In genomic region chr12:26188132-26188531, GRCh38 we compare ENCODE assay signal across 15 cellular contexts. TPM values are rescaled to one million over a fixed set of nuclear protein-coding genes. Genes with fewer than 3 reads are reported as not detected.
DNase-seq lines count a peak whose midpoint lies in the region; ATAC-seq, FAIRE-seq and TF ChIP-seq lines count a peak whose summit lies in the region.
"Had no signal": no experiment of that assay in that cellular context is flagged by ENCODE, and none has a peak within 500 bp of the region (broad histone marks: within the 10 kb centered on the region; RNA-seq: fewer than 3 reads in every experiment).

No MANE protein-coding gene starts in this region.

- peaks cover 0 to 6% of the 10 kb centered on the region in 2 experiments; a peak in 1 of 4 replicates for H3K4me1 ChIP-seq in HCT116 (ENCODE audit: control insufficient read depth in 1 of 2, insufficient read depth in 2 of 2, low read length in 2 of 2)
- peaks cover 36% of the 10 kb centered on the region for H3K4me1 ChIP-seq in keratinocyte (ENCODE audit: control insufficient read depth, extremely low read depth, insufficient read depth, low read length)
- no peaks in the 10 kb centered on the region for H3K4me1 ChIP-seq in effector memory CD4-positive, alpha-beta T cell (ENCODE audit: control insufficient read depth, insufficient read depth, low read length, poor library complexity, severe bottlenecking)

- no peaks in the 10 kb centered on the region for H3K9me3 ChIP-seq in HCT116 (ENCODE audit: control insufficient read depth in 1 of 2, insufficient read depth in 1 of 2, low read depth in 1 of 2, low read length in 2 of 2)
- no peaks in the 10 kb centered on the region for H3K9me3 ChIP-seq in keratinocyte (ENCODE audit: control insufficient read depth, low read depth, low read length)
- H3K9me3 ChIP-seq in effector memory CD4-positive, alpha-beta T cell (ENCODE audit: control insufficient read depth, low read length) = no peaks in the 10 kb centered on the region
- H3K9me3 ChIP-seq: neutrophil had no signal

- no TSS peak for BruUV-seq in HCT116 (replicated peaks; lab: Mats Ljungman, UMichigan)

- dilution Hi-C loops in keratinocyte (cut with MboI; ENCODE audit: extremely low pct_ligation_motif_present, low sequenced_read_pairs) = no loop called here

- H3K9me2 ChIP-seq in HCT116 (ENCODE audit: insufficient read depth) = no peaks in the 10 kb centered on the region

- H2AFZ ChIP-seq in HCT116 (ENCODE audit: low read depth, low read length, poor library complexity, severe bottlenecking) (peak overlapping the region; percentile 56), keratinocyte (ENCODE audit: control insufficient read depth, low read length) (no peak overlapping the region)

- H3K4me3 ChIP-seq in HCT116 (replicated peaks in 1 of 2; ENCODE audit: low read depth in 1 of 2, low read length in 2 of 2) = no peak overlapping the region
- H3K4me3 ChIP-seq in astrocyte of the cerebellum (ENCODE audit: low read depth, low read length) = no peak overlapping the region
- no peak overlapping the region for H3K4me3 ChIP-seq in keratinocyte (ENCODE audit: control insufficient read depth in 2 of 3, extremely low read depth in 1 of 3, insufficient read depth in 2 of 3, low read depth in 1 of 3, low read length in 3 of 3)
- H3K4me3 ChIP-seq in dorsolateral prefrontal cortex = no peak overlapping the region
- H3K4me3 ChIP-seq in effector memory CD4-positive, alpha-beta T cell (ENCODE audit: insufficient read depth, low read depth, low read length, poor library complexity, severe bottlenecking) = no peak overlapping the region

- H4K20me1 ChIP-seq in HCT116 (ENCODE audit: insufficient read depth) (no peaks in the 10 kb centered on the region), keratinocyte (ENCODE audit: control insufficient read depth, extremely low read depth, insufficient read depth, low read length) (no peaks in the 10 kb centered on the region)

- CTCF ChIA-PET in HCT116 (lab: Charles Lee) = no interaction called here

- no peak overlapping the region for H3K27ac ChIP-seq in HCT116 (ENCODE audit: low read depth, low read length)
- H3K27ac ChIP-seq in keratinocyte (ENCODE audit: control insufficient read depth, insufficient read depth, low read length) = no peak overlapping the region
- H3K27ac ChIP-seq in dorsolateral prefrontal cortex = no peak overlapping the region
- no peak overlapping the region for H3K27ac ChIP-seq in effector memory CD4-positive, alpha-beta T cell (ENCODE audit: insufficient read depth, low read length, poor library complexity, severe bottlenecking)
- H3K27ac ChIP-seq: neutrophil had no signal

- RAD21 ChIA-PET in HCT116 (lab: Charles Lee; ENCODE audit: low non-redundant PET in 1 of 2, low total read pairs in 2 of 2, uncharacterized antibody in 2 of 2, unreplicated experiment in 2 of 2) = no interaction called here

- H3K9me1 ChIP-seq in keratinocyte (ENCODE audit: control insufficient read depth, extremely low read depth, insufficient read depth, low read length) = no peaks in the 10 kb centered on the region

- TF ChIP-seq CTCF in HCT116 (IDR thresholded peaks at IDR 0.05 in 2 of 3, conservative IDR thresholded peaks at IDR 0.05 in 1 of 3; ENCODE audit: borderline replicate concordance in 1 of 3, insufficient read depth in 1 of 3, low read depth in 2 of 3, low read length in 2 of 3) = no peak
- TF ChIP-seq CTCF in astrocyte of the cerebellum (IDR thresholded peaks at IDR 0.05; ENCODE audit: low read depth, low read length, missing control alignments) = no peak
- no peak for TF ChIP-seq CTCF in keratinocyte (optimal IDR thresholded peaks at IDR 0.05 in 1 of 3, IDR thresholded peaks at IDR 0.05 in 1 of 3, conservative IDR thresholded peaks at IDR 0.05 in 1 of 3; ENCODE audit: extremely low read depth in 1 of 3, insufficient read depth in 2 of 3, low read length in 3 of 3)
- no peak for TF ChIP-seq CTCF in dorsolateral prefrontal cortex (IDR thresholded peaks at IDR 0.05 in 54 of 56, conservative IDR thresholded peaks at IDR 0.05 in 2 of 56; ENCODE audit: low read depth in 1 of 56, partially characterized antibody in 56 of 56)

- POLR2A ChIA-PET in HCT116 (lab: Charles Lee) = no interaction called here

- intact Hi-C loops in HCT116 (cut with micrococcal nuclease) (no loop called here), dorsolateral prefrontal cortex (cut with DNase I) (no loop called here)

- no peaks in the 10 kb centered on the region for H3K36me3 ChIP-seq in HCT116 (ENCODE audit: control insufficient read depth in 1 of 2, insufficient read depth in 2 of 2, low read length in 2 of 2)
- H3K36me3 ChIP-seq in keratinocyte (ENCODE audit: control insufficient read depth in 2 of 2, extremely low read depth in 1 of 2, insufficient read depth in 2 of 2, low read length in 2 of 2) = no peaks in the 10 kb centered on the region
- H3K36me3 ChIP-seq in effector memory CD4-positive, alpha-beta T cell (ENCODE audit: control insufficient read depth, insufficient read depth, low read length) = no peaks in the 10 kb centered on the region
- H3K36me3 ChIP-seq: neutrophil had no signal

- H3K9ac ChIP-seq in HCT116 (ENCODE audit: low read length) (no peak overlapping the region), keratinocyte (ENCODE audit: control insufficient read depth, extremely low read depth, insufficient read depth, low read length) (no peak overlapping the region)

- H3K4me2 ChIP-seq in HCT116 (ENCODE audit: low read length) (no peak overlapping the region), keratinocyte (ENCODE audit: control insufficient read depth, extremely low read depth, insufficient read depth, low read depth, low read length) (peak overlapping the region; percentile 33)

- FAIRE-seq in keratinocyte (lab: Jason Lieb, UNC) = peak; percentile 76

- no peaks in the 10 kb centered on the region for H3K27me3 ChIP-seq in HCT116 (ENCODE audit: insufficient read depth, low read length)
- no peaks in the 10 kb centered on the region for H3K27me3 ChIP-seq in keratinocyte (ENCODE audit: control insufficient read depth, extremely low read depth, insufficient read depth, low read length)
- peaks cover 0 to 5% (median 0%) of the 10 kb centered on the region in 45 donors for H3K27me3 ChIP-seq in dorsolateral prefrontal cortex
- H3K27me3 ChIP-seq in effector memory CD4-positive, alpha-beta T cell (replicated peaks; ENCODE audit: control insufficient read depth, insufficient read depth, low read length, poor library complexity, severe bottlenecking) = no peaks in the 10 kb centered on the region

- ATAC-seq in HCT116 = no peak
- ATAC-seq in HG02840 (IDR thresholded peaks at IDR 0.05; ENCODE audit: low FRiP score, unreplicated experiment) = no peak

- no peaks in the 10 kb centered on the region for H3K79me2 ChIP-seq in HCT116 (ENCODE audit: insufficient read depth, low read length)
- no peaks in the 10 kb centered on the region for H3K79me2 ChIP-seq in keratinocyte (ENCODE audit: control insufficient read depth, insufficient read depth, low read length)

- TF ChIP-seq POLR2A in HCT116 (IDR thresholded peaks at IDR 0.05; ENCODE audit: borderline replicate concordance, extremely low read depth, insufficient read depth, insufficient read length) = no peak

- DNase-seq in AG08395 (ENCODE audit: low spot score) (peak; percentile 52), HCT116 (ENCODE audit: low read depth, low spot score) (no peak), astrocyte of the cerebellum (ENCODE audit: low read depth) (peak; percentile 58), keratinocyte (ENCODE audit: low read depth, low spot score) (no peak), dorsolateral prefrontal cortex (no peak), NOMO-1 treated with DMSO at 0.1 percent for 48 hours (lab: John Stamatoyannopoulos, UW; ENCODE audit: unreplicated experiment) (no peak)
- no peak for DNase-seq in effector memory CD4-positive, alpha-beta T cell
- DNase-seq: CD4-positive, CD25-positive, alpha-beta regulatory T cell; effector CD4-positive, alpha-beta T cell; NCI-H1092; NCI-H510A; stimulated activated naive CD4-positive, alpha-beta T cell; T1000 had no signal

- no peak for TF ChIP-seq RAD21 in HCT116 (IDR thresholded peaks at IDR 0.05; ENCODE audit: low read depth)

- in situ Hi-C loops in astrocyte of the cerebellum (cut with HindIII; ENCODE audit: low sequenced_read_pairs) = no loop called here

TF ChIP-seq in HCT116, 20 proteins besides CTCF, POLR2A, EP300 and RAD21:
- TF ChIP-seq FOSL1 (IDR thresholded peaks at IDR 0.05; ENCODE audit: low read depth) (no peak), CEBPB (IDR thresholded peaks at IDR 0.05; ENCODE audit: low read depth) (no peak), CBX3 (IDR thresholded peaks at IDR 0.05; ENCODE audit: low read depth) (no peak)

RNA-seq across cellular contexts. Expression of gene SSPN, which starts 7.2 kb away (rescaled TPM):
- total RNA-seq in HCT116 (2021; ENCODE audit: unreplicated experiment) = 0.17 TPM
- 0.10 TPM in 1 of 2 replicates, not detected in the other for polyA plus RNA-seq in HCT116 (2012)
- polyA plus RNA-seq in keratinocyte = 1.0 to 2.8 TPM (median 2.0 TPM) in 3 replicates
- 0.47 TPM for polyA plus RNA-seq in keratinocyte (2011; ENCODE audit: low read depth)
- polyA plus RNA-seq in keratinocyte (2011; cell fraction: cytosol; rRNA removed) = 2.2 and 2.6 TPM in 2 replicates
- 1.4 and 2.2 TPM in 2 replicates for polyA plus RNA-seq in keratinocyte (2011; cell fraction: nucleus; rRNA removed)
- 1.4 and 2.0 TPM in 2 replicates for polyA plus RNA-seq in keratinocyte (2012; ENCODE audit: low replicate concordance)
- 2.2 to 8.6 TPM (median 4.2 TPM) in 3 replicates for polyA minus RNA-seq in keratinocyte
- polyA minus RNA-seq in keratinocyte (2011; cell fraction: cytosol; rRNA and poly(A)+ RNA removed) = 3.1 TPM
- polyA minus RNA-seq in keratinocyte (2011; cell fraction: nucleus; rRNA and poly(A)+ RNA removed) = 0.95 and 3.5 TPM in 2 replicates
- 10 to 100 TPM in 119 of 120 experiments, 1 to 10 TPM in 1; 8.3 to 67.9 (median 30.9) TPM for total RNA-seq in dorsolateral prefrontal cortex
- total RNA-seq: CD4-positive, CD25-positive, alpha-beta regulatory T cell had no signal
- polyA plus RNA-seq: CD4-positive, CD25-positive, alpha-beta regulatory T cell had no signal

Comparison
In these comparisons a context has a peak if more than half of its experiments do, and no peak if none do; other contexts are left out.
1. DNase-seq: peak in AG08395 (single experiment) and astrocyte of the cerebellum (single experiment); none in HCT116 (single experiment), keratinocyte (single experiment), dorsolateral prefrontal cortex (0 of 10), NOMO-1 treated with DMSO at 0.1 percent for 48 hours (single experiment) and effector memory CD4-positive, alpha-beta T cell (0 of 3).